13 cellular contexts compared by ENCODE assay signal in genomic region chr17:16037636-16038035, GRCh38. TPM values are rescaled to one million over a fixed set of nuclear protein-coding genes. Genes with fewer than 3 reads are reported as not detected.
DNase-seq lines count a peak whose midpoint lies in the region; ATAC-seq and TF ChIP-seq lines count a peak whose summit lies in the region.
"Had no signal": no experiment of that assay in that cellular context is flagged by ENCODE, and none has a peak within 500 bp of the region (broad histone marks: within the 10 kb centered on the region; RNA-seq: fewer than 3 reads in every experiment).

No MANE protein-coding gene starts in this region.

- intact Hi-C loops in activated naive CD4-positive, alpha-beta T cell treated with anti-CD3 and anti-CD28 coated beads for 36 hours (cut with micrococcal nuclease) = no loop called here
- intact Hi-C loops in mucosa of descending colon (cut with DNase I, micrococcal nuclease) = no loop called here

- TF ChIP-seq CTCF in mucosa of descending colon (IDR thresholded peaks at IDR 0.05) = no peak

- H3K27ac Mint-ChIP-seq in activated naive CD4-positive, alpha-beta T cell treated with anti-CD3 and anti-CD28 coated beads for 36 hours = peak overlapping the region; percentile 79
- peak overlapping the region; percentile 68 for H3K27ac Mint-ChIP-seq in activated T-helper 17 cell treated with anti-CD3 and anti-CD28 coated beads, Interleukin-2, amount 50 U/mL, for 72 hours
- peak overlapping the region; percentile 77 to 85 for H3K27ac Mint-ChIP-seq in stimulated activated naive CD8-positive, alpha-beta T cell treated with anti-CD3 and anti-CD28 coated beads, Interleukin-15, amount 100 ng/mL, for 72 hours

- no peaks in the 10 kb centered on the region for H3K9me3 ChIP-seq in mucosa of descending colon

- peak; percentile 46 for ATAC-seq in activated T-helper 17 cell treated with anti-CD3 and anti-CD28 coated beads, Interleukin-2, amount 50 U/mL, for 72 hours (replicated peaks)
- no peak for ATAC-seq in stimulated activated naive CD8-positive, alpha-beta T cell treated with anti-CD3 and anti-CD28 coated beads, Interleukin-15, amount 100 ng/mL, for 72 hours
- ATAC-seq in mucosa of descending colon (no peak), HG02884 (IDR thresholded peaks at IDR 0.05; ENCODE audit: unreplicated experiment) (no peak)

- H3K4me3 ChIP-seq in mucosa of descending colon = no peak overlapping the region

- CTCF ChIA-PET in activated naive CD4-positive, alpha-beta T cell treated with anti-CD3 and anti-CD28 coated beads for 36 hours (lab: Charles Lee) = interaction anchor here (0.6 to 0.7 kb wide), 2 partner anchors 44 to 488 kb away, joined by 3 to 6 read pairs; no protein-coding TSS in a partner anchor

- no peak for DNase-seq in activated naive CD4-positive, alpha-beta T cell treated with anti-CD3 and anti-CD28 coated beads for 36 hours
- no peak for DNase-seq in activated naive CD4-positive, alpha-beta T cell treated with Interleukin-2 at 50 U/mL for 16 hours
- DNase-seq in iris pigment epithelial cell (ENCODE audit: low read depth) (peak; percentile 41), NCI-H2029 (lab: John Stamatoyannopoulos, UW) (no peak), mucosa of descending colon (no peak)
- DNase-seq in stimulated activated naive CD8-positive, alpha-beta T cell treated with anti-CD3 and anti-CD28 coated beads, Interleukin-15, amount 100 ng/mL, for 72 hours = no peak
- DNase-seq: central memory CD4-positive, alpha-beta T cell; NCI-H1436; NK-92 treated with Interleukin-12 subunit alpha and Interleukin-12 subunit beta, amount 100 ng/mL, for 24 hours; stimulated activated CD4-positive, alpha-beta T cell treated with anti-CD3 and anti-CD28 coated beads, Interleukin-2, amount 100 ng/mL, for 48 hours; T-helper 1 cell had no signal

- H3K36me3 ChIP-seq in mucosa of descending colon (ENCODE audit: low read depth) = peaks cover 15% of the 10 kb centered on the region

- H3K4me3 Mint-ChIP-seq in activated naive CD4-positive, alpha-beta T cell treated with anti-CD3 and anti-CD28 coated beads for 36 hours = no peak overlapping the region
- H3K4me3 Mint-ChIP-seq in activated T-helper 17 cell treated with anti-CD3 and anti-CD28 coated beads, Interleukin-2, amount 50 U/mL, for 72 hours = no peak overlapping the region
- no peak overlapping the region for H3K4me3 Mint-ChIP-seq in stimulated activated naive CD8-positive, alpha-beta T cell treated with anti-CD3 and anti-CD28 coated beads, Interleukin-15, amount 100 ng/mL, for 72 hours

- H3K4me1 Mint-ChIP-seq in activated naive CD4-positive, alpha-beta T cell treated with anti-CD3 and anti-CD28 coated beads for 36 hours (ENCODE audit: low read depth) = peaks cover 13% of the 10 kb centered on the region
- peaks cover 17% of the 10 kb centered on the region for H3K4me1 Mint-ChIP-seq in activated T-helper 17 cell treated with anti-CD3 and anti-CD28 coated beads, Interleukin-2, amount 50 U/mL, for 72 hours
- peaks cover 29% of the 10 kb centered on the region for H3K4me1 Mint-ChIP-seq in stimulated activated naive CD8-positive, alpha-beta T cell treated with anti-CD3 and anti-CD28 coated beads, Interleukin-15, amount 100 ng/mL, for 72 hours

- no peaks in the 10 kb centered on the region for H3K27me3 Mint-ChIP-seq in activated naive CD4-positive, alpha-beta T cell treated with anti-CD3 and anti-CD28 coated beads for 36 hours (ENCODE audit: low read depth)
- no peaks in the 10 kb centered on the region for H3K27me3 Mint-ChIP-seq in activated T-helper 17 cell treated with anti-CD3 and anti-CD28 coated beads, Interleukin-2, amount 50 U/mL, for 72 hours
- H3K27me3 Mint-ChIP-seq in stimulated activated naive CD8-positive, alpha-beta T cell treated with anti-CD3 and anti-CD28 coated beads, Interleukin-15, amount 100 ng/mL, for 72 hours = no peaks in the 10 kb centered on the region

- H3K9me3 Mint-ChIP-seq in activated naive CD4-positive, alpha-beta T cell treated with anti-CD3 and anti-CD28 coated beads for 36 hours = no peaks in the 10 kb centered on the region
- no peaks in the 10 kb centered on the region for H3K9me3 Mint-ChIP-seq in activated T-helper 17 cell treated with anti-CD3 and anti-CD28 coated beads, Interleukin-2, amount 50 U/mL, for 72 hours
- H3K9me3 Mint-ChIP-seq in stimulated activated naive CD8-positive, alpha-beta T cell treated with anti-CD3 and anti-CD28 coated beads, Interleukin-15, amount 100 ng/mL, for 72 hours = no peaks in the 10 kb centered on the region

- H3K4me1 ChIP-seq in mucosa of descending colon (ENCODE audit: low read depth) = no peaks in the 10 kb centered on the region

- H3K36me3 Mint-ChIP-seq in activated naive CD4-positive, alpha-beta T cell treated with anti-CD3 and anti-CD28 coated beads for 36 hours (ENCODE audit: low read depth) = peaks cover 48% of the 10 kb centered on the region
- H3K36me3 Mint-ChIP-seq in activated T-helper 17 cell treated with anti-CD3 and anti-CD28 coated beads, Interleukin-2, amount 50 U/mL, for 72 hours (ENCODE audit: low read depth) = peaks cover 96% of the 10 kb centered on the region

RNA-seq across cellular contexts. Expression of gene TTC19, which starts 38.0 kb away (rescaled TPM):
- 10 to 100 TPM; 18.8 to 20.8 TPM for total RNA-seq in activated naive CD4-positive, alpha-beta T cell treated with anti-CD3 and anti-CD28 coated beads for 36 hours
- total RNA-seq in activated T-helper 17 cell treated with anti-CD3 and anti-CD28 coated beads, Interleukin-2, amount 50 U/mL, for 72 hours = 10 to 100 TPM; 22.2 to 28.8 TPM
- 10 to 100 TPM; 32.5 to 52.2 (median 41.9) TPM for total RNA-seq in mucosa of descending colon

RNA-seq across cellular contexts. Expression of gene ZSWIM7, which starts 38.1 kb away (rescaled TPM):
- total RNA-seq in activated naive CD4-positive, alpha-beta T cell treated with anti-CD3 and anti-CD28 coated beads for 36 hours = 10 to 100 TPM in 1 of 2 experiments, 1 to 10 TPM in 1; 8.3 to 10.8 TPM
- 10 to 100 TPM; 10.9 to 14.8 TPM for total RNA-seq in activated T-helper 17 cell treated with anti-CD3 and anti-CD28 coated beads, Interleukin-2, amount 50 U/mL, for 72 hours
- 10 to 100 TPM; 17.3 to 32.1 (median 26.0) TPM for total RNA-seq in mucosa of descending colon
